In the genomic region with DNA sequence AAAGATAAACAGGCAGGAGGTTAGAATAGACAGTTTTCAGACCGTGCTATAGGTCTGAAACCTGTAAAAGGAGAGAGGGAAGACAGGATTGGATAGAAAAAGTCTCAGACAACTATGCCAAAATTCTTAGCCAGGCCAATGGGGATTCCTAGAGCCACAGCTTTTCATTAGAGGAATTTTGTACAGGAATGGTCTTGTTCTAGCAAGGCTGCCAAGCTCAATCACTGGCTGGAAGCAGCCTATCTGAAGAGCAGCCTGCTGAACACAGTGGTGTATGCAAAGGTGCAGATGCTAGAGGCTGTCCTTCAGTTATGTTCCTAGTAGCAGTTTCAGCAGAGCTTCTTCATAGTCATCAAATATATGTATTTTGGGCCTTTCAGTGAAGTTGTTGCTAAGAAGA, we compare ENCODE assay signal across 25 cellular contexts.
"Had no signal": no experiment of that assay in that cellular context is flagged by ENCODE, and none has a peak within 500 bp of the region (broad histone marks: within the 10 kb centered on the region; RNA-seq: fewer than 3 reads in every experiment).

No MANE protein-coding gene starts in this region.

- DNase-seq: cortex of kidney; heart left ventricle; left cardiac atrium; left lung; naive thymus-derived CD8-positive, alpha-beta T cell; nephron progenitor cell; stimulated activated CD4-positive, alpha-beta T cell treated with anti-CD3 and anti-CD28 coated beads, Interleukin-12 subunit alpha, Interleukin-12 subunit beta, amount 100 ng/mL, for 4 hours; stimulated activated CD4-positive, alpha-beta T cell treated with anti-CD3 and anti-CD28 coated beads, Interleukin-1b, Interleukin-23, amount 100 ng/mL, for 48 hours; stimulated activated CD4-positive, alpha-beta T cell treated with anti-CD3 and anti-CD28 coated beads, Interleukin-4, amount 100 ng/mL, for 1 hour; stimulated activated CD8-positive, alpha-beta memory T cell treated with anti-CD3 and anti-CD28 coated beads, Interleukin-4, amount 100 ng/mL, for 48 hours; stimulated activated naive CD4-positive, alpha-beta T cell treated with Interleukin-2 at 50 U/mL for 16 hours; stomach; thyroid gland; trophoblast cell had no signal

- H3K4me2 ChIP-seq: hepatocyte, smooth muscle cell had no signal

- H3K36me3 Mint-ChIP-seq: naive thymus-derived CD8-positive, alpha-beta T cell had no signal

- H3K27me3 Mint-ChIP-seq: central memory CD8-positive, alpha-beta T cell; naive thymus-derived CD8-positive, alpha-beta T cell; progenitor cell of endocrine pancreas had no signal

- H3K79me2 ChIP-seq: hepatocyte, parathyroid adenoma had no signal

- H3K4me3 Mint-ChIP-seq: central memory CD8-positive, alpha-beta T cell; naive thymus-derived CD8-positive, alpha-beta T cell; nephron progenitor cell had no signal

- H2AFZ ChIP-seq: hepatocyte, parathyroid adenoma had no signal

- H3K9ac ChIP-seq: parathyroid adenoma had no signal

- H3K27ac Mint-ChIP-seq: naive thymus-derived CD8-positive, alpha-beta T cell; nephron progenitor cell; progenitor cell of endocrine pancreas had no signal

- H3K4me1 Mint-ChIP-seq: central memory CD8-positive, alpha-beta T cell; naive thymus-derived CD8-positive, alpha-beta T cell; nephron progenitor cell had no signal

- H3K27ac ChIP-seq: epithelial cell of prostate, gastroesophageal sphincter, heart left ventricle, hepatocyte, left lung, neutrophil, parathyroid adenoma, right atrium auricular region, stomach, thyroid gland had no signal

- H3K4me1 ChIP-seq: gastroesophageal sphincter, heart left ventricle, left lung, parathyroid adenoma, right atrium auricular region, stomach, thyroid gland had no signal

- H3K36me3 ChIP-seq: gastroesophageal sphincter, heart left ventricle, left lung, neutrophil, right atrium auricular region, stomach, thyroid gland had no signal

- H3K4me3 ChIP-seq: gastroesophageal sphincter, heart left ventricle, hepatocyte, left lung, right atrium auricular region, smooth muscle cell, stomach, thyroid gland had no signal

- H3K27me3 ChIP-seq: gastroesophageal sphincter, heart left ventricle, hepatocyte, left lung, neutrophil, right atrium auricular region, stomach, thyroid gland had no signal

- ATAC-seq: esophagus mucosa; gastroesophageal sphincter; heart left ventricle; left cardiac atrium; left lung; naive thymus-derived CD8-positive, alpha-beta T cell; sciatic nerve had no signal

- H3K9me3 Mint-ChIP-seq: central memory CD8-positive, alpha-beta T cell; nephron progenitor cell had no signal

- H3K9me3 ChIP-seq: gastroesophageal sphincter, heart left ventricle, left lung, neutrophil, right atrium auricular region, stomach, thyroid gland had no signal
